Comparison of ENCODE assay signal across 22 cellular contexts in the genomic region with DNA sequence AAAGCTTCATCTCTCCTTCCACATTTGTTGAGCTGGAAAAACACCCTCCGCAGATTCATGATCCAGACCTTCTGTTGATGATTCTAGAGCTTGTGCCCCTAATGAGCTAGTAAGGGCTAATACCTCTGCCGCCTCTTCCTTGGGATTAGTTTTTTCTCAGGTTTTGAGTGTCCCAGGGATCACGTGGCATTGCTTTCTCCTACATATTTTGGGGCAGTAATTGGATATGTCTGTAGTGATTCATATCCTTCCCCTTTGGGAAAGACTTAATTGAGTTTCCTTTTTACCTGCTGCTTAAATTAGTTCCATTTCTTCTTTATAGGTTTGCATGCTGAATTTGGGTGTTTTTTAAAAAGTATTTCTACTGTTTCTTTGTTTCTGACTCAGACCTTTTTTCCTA.
A peak's percentile ranks its signal among the peaks of the same experiment; 100 is the strongest.
DNase-seq lines count a peak whose midpoint lies in the region; ATAC-seq, FAIRE-seq and TF ChIP-seq lines count a peak whose summit lies in the region.
"Had no signal": no experiment of that assay in that cellular context is flagged by ENCODE, and none has a peak within 500 bp of the region (broad histone marks: within the 10 kb centered on the region; RNA-seq: fewer than 3 reads in every experiment).

No MANE protein-coding gene starts in this region.

- no peaks in the 10 kb centered on the region for H3K36me3 ChIP-seq in left ventricle myocardium inferior
- no peaks in the 10 kb centered on the region for H3K36me3 ChIP-seq in endothelial cell of umbilical vein (ENCODE audit: control insufficient read depth in 2 of 2, extremely low read depth in 1 of 2, insufficient read depth in 2 of 2, low read length in 2 of 2)
- H3K36me3 ChIP-seq in testis (ENCODE audit: low read depth, missing control alignments), result no peaks in the 10 kb centered on the region
- H3K36me3 ChIP-seq in neuronal stem cell (replicated peaks in 1 of 2; ENCODE audit: control insufficient read depth in 2 of 2, insufficient read depth in 2 of 2, low read length in 2 of 2), result no peaks in the 10 kb centered on the region
- H3K36me3 ChIP-seq: right lobe of liver, suprapubic skin had no signal

- H3K4me2 ChIP-seq in endothelial cell of umbilical vein (ENCODE audit: insufficient read depth, low read length), result peak overlapping the region; percentile 30
- no peak overlapping the region for H3K4me2 ChIP-seq in neuronal stem cell (ENCODE audit: insufficient read depth, low read length, poor library complexity, severe bottlenecking)

- H3K14ac ChIP-seq in neuronal stem cell (ENCODE audit: low read length), result no peak overlapping the region

- CTCF ChIA-PET in endothelial cell of umbilical vein (lab: Charles Lee), result interaction anchor here (1.1 kb wide), 2 partner anchors 12 to 47 kb away, joined by 3 to 4 read pairs; no protein-coding TSS in a partner anchor

- intact Hi-C loops in left ventricle myocardium inferior (cut with micrococcal nuclease) (no loop called here), left ventricle myocardium superior (cut with micrococcal nuclease) (no loop called here), endothelial cell of umbilical vein (cut with micrococcal nuclease) (loop anchor here (5.0 kb wide), 1 partner anchor 62 kb away; no protein-coding TSS in a partner anchor), testis (cut with DNase I; ENCODE audit: low total_unique reads) (no loop called here)

- no peak overlapping the region for H3K18ac ChIP-seq in neuronal stem cell (ENCODE audit: low read length)

- H3K9me3 ChIP-seq in left ventricle myocardium inferior (replicated peaks), result no peaks in the 10 kb centered on the region
- H3K9me3 ChIP-seq in endothelial cell of umbilical vein (replicated peaks; ENCODE audit: control insufficient read depth, insufficient read depth, low read length), result no peaks in the 10 kb centered on the region
- no peaks in the 10 kb centered on the region for H3K9me3 ChIP-seq in testis
- H3K9me3 ChIP-seq in neuronal stem cell (replicated peaks in 1 of 2; ENCODE audit: control insufficient read depth in 2 of 2, insufficient read depth in 1 of 2, low read depth in 1 of 2, low read length in 2 of 2), result no peaks in the 10 kb centered on the region
- H3K9me3 ChIP-seq: right lobe of liver, suprapubic skin had no signal

- no peak for FAIRE-seq in endothelial cell of umbilical vein (lab: Jason Lieb, UNC)
- FAIRE-seq: islet of Langerhans had no signal

- H2AFZ ChIP-seq in endothelial cell of umbilical vein (ENCODE audit: low read depth, low read length) (no peak overlapping the region), neuronal stem cell (ENCODE audit: low read length) (no peak overlapping the region)

- no peaks in the 10 kb centered on the region for H3K79me2 ChIP-seq in endothelial cell of umbilical vein (ENCODE audit: control insufficient read depth, insufficient read depth, low read length)

- H2AK5ac ChIP-seq in neuronal stem cell (ENCODE audit: low read depth, low read length), result no peak overlapping the region

- H3K4me3 ChIP-seq in left ventricle myocardium inferior (no peak overlapping the region), endothelial cell of umbilical vein (replicated peaks in 1 of 3; ENCODE audit: insufficient read depth in 1 of 3, low read depth in 1 of 3, low read length in 3 of 3) (no peak overlapping the region), testis (no peak overlapping the region), neuronal stem cell (ENCODE audit: low read length in 2 of 2) (no peak overlapping the region)
- H3K4me3 ChIP-seq: coronary artery, right lobe of liver, suprapubic skin had no signal

- peaks cover 89% of the 10 kb centered on the region for H3K4me1 ChIP-seq in left ventricle myocardium inferior
- H3K4me1 ChIP-seq in endothelial cell of umbilical vein (ENCODE audit: control insufficient read depth, extremely low read depth, insufficient read depth, low read length), result peaks cover 44% of the 10 kb centered on the region
- peaks cover 65% of the 10 kb centered on the region for H3K4me1 ChIP-seq in testis
- H3K4me1 ChIP-seq in neuronal stem cell (ENCODE audit: control insufficient read depth in 2 of 2, insufficient read depth in 1 of 2, low read depth in 1 of 2, low read length in 2 of 2), result peaks cover 9 to 11% of the 10 kb centered on the region in 2 donors
- H3K4me1 ChIP-seq: right lobe of liver had no signal

- H3K27ac ChIP-seq in left ventricle myocardium inferior (replicated peaks), result peak overlapping the region; percentile 83
- no peak overlapping the region for H3K27ac ChIP-seq in endothelial cell of umbilical vein (ENCODE audit: insufficient read depth, low read depth, low read length)
- H3K27ac ChIP-seq in testis, result peak overlapping the region; percentile 62 to 80
- H3K27ac ChIP-seq in neuronal stem cell (replicated peaks; ENCODE audit: low read length), result no peak overlapping the region
- H3K27ac ChIP-seq: right lobe of liver, suprapubic skin had no signal

- no peak overlapping the region for H2BK120ac ChIP-seq in neuronal stem cell (ENCODE audit: low read depth, low read length)

- no peak overlapping the region for H3K9ac ChIP-seq in endothelial cell of umbilical vein (replicated peaks; ENCODE audit: extremely low read depth, insufficient read depth, low read length)
- H3K9ac ChIP-seq in neuronal stem cell (ENCODE audit: low read depth, low read length, poor library complexity), result no peak overlapping the region

- no peaks in the 10 kb centered on the region for H3K9me1 ChIP-seq in endothelial cell of umbilical vein (replicated peaks; ENCODE audit: control insufficient read depth, extremely low read depth, insufficient read depth, low read length)

- H3K23ac ChIP-seq in neuronal stem cell (ENCODE audit: low read depth, low read length, poor library complexity), result no peak overlapping the region

- no peak overlapping the region for H2BK5ac ChIP-seq in neuronal stem cell (ENCODE audit: low read length)

- H4K20me1 ChIP-seq in endothelial cell of umbilical vein (replicated peaks; ENCODE audit: control insufficient read depth, extremely low read depth, insufficient read depth, low read length), result no peaks in the 10 kb centered on the region

- no peaks in the 10 kb centered on the region for H3K27me3 ChIP-seq in left ventricle myocardium inferior (ENCODE audit: low read depth)
- H3K27me3 ChIP-seq in endothelial cell of umbilical vein (ENCODE audit: control insufficient read depth in 2 of 2, insufficient read depth in 2 of 2, low read length in 2 of 2), result no peaks in the 10 kb centered on the region
- no peaks in the 10 kb centered on the region for H3K27me3 ChIP-seq in testis
- H3K27me3 ChIP-seq in neuronal stem cell (ENCODE audit: control insufficient read depth in 3 of 3, insufficient read depth in 3 of 3, low read depth in 1 of 3, low read length in 3 of 3), result no peaks in the 10 kb centered on the region
- H3K27me3 ChIP-seq: right lobe of liver, suprapubic skin had no signal

- H2BK12ac ChIP-seq in neuronal stem cell (ENCODE audit: low read length), result no peak overlapping the region

- no peak overlapping the region for H4K8ac ChIP-seq in neuronal stem cell (ENCODE audit: low read depth, low read length)

- H3K79me1 ChIP-seq in neuronal stem cell (ENCODE audit: low read depth, low read length), result no peaks in the 10 kb centered on the region

- ATAC-seq in left ventricle myocardium superior, result no peak
- no peak for ATAC-seq in GM21360 (IDR thresholded peaks at IDR 0.05; ENCODE audit: unreplicated experiment)
- ATAC-seq in GM21825 (IDR thresholded peaks at IDR 0.05; ENCODE audit: unreplicated experiment), result no peak
- ATAC-seq: activated CD4-positive, alpha-beta T cell treated with anti-CD3 and anti-CD28 coated beads for 36 hours; right lobe of liver had no signal

- BruUV-seq in endothelial cell of umbilical vein (replicated peaks; lab: Mats Ljungman, UMichigan), result no TSS peak

- TF ChIP-seq CTCF in left ventricle myocardium inferior (IDR thresholded peaks at IDR 0.05; ENCODE audit: borderline replicate concordance), result no peak
- no peak for TF ChIP-seq CTCF in endothelial cell of umbilical vein (IDR thresholded peaks at IDR 0.05; ENCODE audit: extremely low read depth in 1 of 2, insufficient read depth in 1 of 2, low read depth in 1 of 2, low read length in 2 of 2)
- TF ChIP-seq CTCF in testis (IDR thresholded peaks at IDR 0.05), result no peak

- no peak overlapping the region for H2BK15ac ChIP-seq in neuronal stem cell (ENCODE audit: low read length)

- no peak overlapping the region for H3K4ac ChIP-seq in neuronal stem cell (ENCODE audit: low read length)

- no peak overlapping the region for H4K91ac ChIP-seq in neuronal stem cell (ENCODE audit: low read depth, low read length, poor library complexity)

- DNase-seq in left ventricle myocardium inferior (no peak), left ventricle myocardium superior (no peak), NCI-H524 treated with DMSO at 0.1 percent for 48 hours (lab: John Stamatoyannopoulos, UW) (peak; percentile 18), endothelial cell of umbilical vein (ENCODE audit: low read depth, low spot score) (no peak), testis (no peak), neuronal stem cell (ENCODE audit: low spot score) (no peak)
- DNase-seq: activated CD4-positive, alpha-beta T cell treated with anti-CD3 and anti-CD28 coated beads for 36 hours; CD4-positive, CD25-positive, alpha-beta regulatory T cell; DMS53; H9; hippocampal formation; Karpas-422; NCI-H1092 treated with DMSO at 0.1 percent for 48 hours; NCI-H2029 treated with DMSO at 0.1 percent for 48 hours; right lobe of liver; SHP77; T-helper 1 cell had no signal

- WGBS in testis, 2 donors, result 83 to 84% methylated on average over 3 of the region's 3 CpGs
- no CpG with 5 or more reads among the region's 3 CpGs for WGBS in neuronal stem cell (ENCODE audit: extremely low coverage in 2 of 2, insufficient read length in 2 of 2, insufficient replicate concordance in 1 of 2), 2 donors

- dilution Hi-C loops in endothelial cell of umbilical vein (cut with MboI; ENCODE audit: extremely low pct_ligation_motif_present, low sequenced_read_pairs), result no loop called here

- POLR2A ChIA-PET in endothelial cell of umbilical vein (lab: Charles Lee), result no interaction called here

- TF ChIP-seq POLR2A in endothelial cell of umbilical vein (IDR thresholded peaks at IDR 0.05; ENCODE audit: low read depth, low read length), result no peak
- TF ChIP-seq POLR2A in testis (IDR thresholded peaks at IDR 0.05), result no peak

TF ChIP-seq in endothelial cell of umbilical vein, 7 proteins besides CTCF, POLR2A, EP300 and RAD21:
- TF ChIP-seq FOS (IDR thresholded peaks at IDR 0.05; ENCODE audit: borderline replicate concordance, insufficient read depth, low read length) (peak; percentile 8), EZH2 (IDR thresholded peaks at IDR 0.05; ENCODE audit: borderline replicate concordance, low read depth, low read length, severe bottlenecking) (no peak)

Comparison
In these comparisons a context has a peak if more than half of its experiments do, and no peak if none do; other contexts are left out.
1. H3K27ac ChIP-seq: peak in left ventricle myocardium inferior (single experiment) and testis (2 of 2); none in endothelial cell of umbilical vein (single experiment) and neuronal stem cell (single experiment).